Comparison of ENCODE assay signal across 8 cellular contexts in genomic region chr7:102572320-102573245, GRCh38. TPM values are rescaled to one million over a fixed set of nuclear protein-coding genes. Genes with fewer than 3 reads are reported as not detected.
DNase-seq lines count a peak whose midpoint lies in the region; ATAC-seq and TF ChIP-seq lines count a peak whose summit lies in the region.
"Not testable (repeated sequence)": the region's sequence is repeated elsewhere in the genome, so short reads cannot be mapped to it uniquely, and the experiment has no call there.

Gene POLR2J3 (minus strand): TSS chr7:102572583. CDS start chr7:102572521, 62 bp downstream.

- peak within 1 kb of the TSS; percentile 44 for H3K9ac ChIP-seq in trophoblast cell (ENCODE audit: low read length)

- peak within 1 kb of the TSS; percentile 86 for H3K4me3 Mint-ChIP-seq in stimulated activated naive CD8-positive, alpha-beta T cell treated with anti-CD3 and anti-CD28 coated beads, Interleukin-15, Interleukin-2, amounts not matched to agents 100 ng/mL and 50 ng/mL, for 24 hours

- not testable (repeated sequence) for H3K36me3 Mint-ChIP-seq in stimulated activated naive CD8-positive, alpha-beta T cell treated with anti-CD3 and anti-CD28 coated beads, Interleukin-15, Interleukin-2, amounts not matched to agents 100 ng/mL and 50 ng/mL, for 24 hours (ENCODE audit: low read depth)

- H3K4me3 ChIP-seq in HL-60 (replicated peaks; ENCODE audit: insufficient read depth, low read length) (peak within 1 kb of the TSS; percentile 65), body of pancreas (peak within 1 kb of the TSS; percentile 97 to 98), right cardiac atrium (ENCODE audit: low read length) (peak within 1 kb of the TSS; percentile 55), trophoblast cell (ENCODE audit: low read depth, low read length) (peak within 1 kb of the TSS; percentile 87)

- peak within 1 kb of the TSS; percentile 41 for H3K4me2 ChIP-seq in trophoblast cell (ENCODE audit: low read length)

- not testable (repeated sequence) for H2BK12ac ChIP-seq in trophoblast cell (ENCODE audit: low read length)

- not testable (repeated sequence) for H3K36me3 ChIP-seq in body of pancreas (replicated peaks in 1 of 2; ENCODE audit: insufficient read depth in 1 of 2, low read depth in 2 of 2); trophoblast cell (ENCODE audit: control insufficient read depth in 1 of 2, insufficient read depth in 2 of 2, low read length in 2 of 2)

- TF ChIP-seq CTCF in HL-60 (IDR thresholded peaks at IDR 0.05; ENCODE audit: insufficient read depth, low read length), result not testable (repeated sequence)
- peak in 6 of 7 experiments; percentile 34 to 88 (median 68) for TF ChIP-seq CTCF in body of pancreas (IDR thresholded peaks at IDR 0.05)

- not testable (repeated sequence) for H3K4me1 Mint-ChIP-seq in stimulated activated naive CD8-positive, alpha-beta T cell treated with anti-CD3 and anti-CD28 coated beads, Interleukin-15, Interleukin-2, amounts not matched to agents 100 ng/mL and 50 ng/mL, for 24 hours (ENCODE audit: low read depth)

- H3K14ac ChIP-seq in trophoblast cell (ENCODE audit: low read length), result peak within 1 kb of the TSS; percentile 55

- H3K18ac ChIP-seq in trophoblast cell (ENCODE audit: low read length), result peak within 1 kb of the TSS; percentile 94

- H3K9me3 ChIP-seq in body of pancreas; right cardiac atrium (ENCODE audit: control insufficient read depth, low read length); trophoblast cell (ENCODE audit: insufficient read depth, low read depth, low read length): not testable (repeated sequence)

- peak; percentile 22 for DNase-seq in GM04503 (ENCODE audit: low read depth)
- DNase-seq in HL-60 (ENCODE audit: low read depth in 1 of 2, low spot score in 1 of 2), result peak; percentile 43 to 93
- peak; percentile 94 to 100 (median 96) for DNase-seq in body of pancreas
- DNase-seq in right cardiac atrium, result peak; percentile 98 to 99 (median 98)
- peak; percentile 72 to 85 for DNase-seq in trophoblast cell

- H3K79me2 ChIP-seq in trophoblast cell (ENCODE audit: control insufficient read depth, insufficient read depth, low read length, poor library complexity), result not testable (repeated sequence)

- H3K27me3 ChIP-seq in HL-60 (ENCODE audit: insufficient read depth, poor library complexity, severe bottlenecking); body of pancreas; right cardiac atrium (ENCODE audit: control insufficient read depth, insufficient read depth); trophoblast cell (ENCODE audit: insufficient read depth, low read length): not testable (repeated sequence)

- not testable (repeated sequence) for H3K4me1 ChIP-seq in body of pancreas; right cardiac atrium (ENCODE audit: control insufficient read depth, insufficient read depth, low read length); trophoblast cell (ENCODE audit: control insufficient read depth in 1 of 2, insufficient read depth in 2 of 2, low read length in 2 of 2)

- H3K9me3 Mint-ChIP-seq in stimulated activated naive CD8-positive, alpha-beta T cell treated with anti-CD3 and anti-CD28 coated beads, Interleukin-15, Interleukin-2, amounts not matched to agents 100 ng/mL and 50 ng/mL, for 24 hours, result not testable (repeated sequence)

- H3K4ac ChIP-seq in trophoblast cell (ENCODE audit: low read depth, low read length), result peak within 1 kb of the TSS; percentile 49

- H2AK5ac ChIP-seq in trophoblast cell (ENCODE audit: low read length), result not testable (repeated sequence)

- H2BK5ac ChIP-seq in trophoblast cell (ENCODE audit: low read depth, low read length, poor library complexity), result not testable (repeated sequence)

- not testable (repeated sequence) for H3K79me1 ChIP-seq in trophoblast cell (ENCODE audit: low read length)

- peak; percentile 89 for ATAC-seq in GM21723 (IDR thresholded peaks at IDR 0.05; ENCODE audit: unreplicated experiment)
- ATAC-seq in activated CD4-positive, CD25-positive, alpha-beta regulatory T cell treated with anti-CD3 and anti-CD28 coated beads, Interleukin-2, amount 50 U/mL, for 24 hours, result peak; percentile 92 to 93
- peak; percentile 99 for ATAC-seq in body of pancreas
- ATAC-seq in right cardiac atrium, result peak; percentile 96

- H4K12ac ChIP-seq in trophoblast cell (ENCODE audit: low read depth, low read length), result peak within 1 kb of the TSS; percentile 74

- peak within 1 kb of the TSS; percentile 90 for H4K91ac ChIP-seq in trophoblast cell (ENCODE audit: low read depth, low read length)

- H2BK120ac ChIP-seq in trophoblast cell (ENCODE audit: insufficient read depth, low read length, poor library complexity), result peak within 1 kb of the TSS; percentile 83

- H3K27me3 Mint-ChIP-seq in stimulated activated naive CD8-positive, alpha-beta T cell treated with anti-CD3 and anti-CD28 coated beads, Interleukin-15, Interleukin-2, amounts not matched to agents 100 ng/mL and 50 ng/mL, for 24 hours, result not testable (repeated sequence)

- peak within 1 kb of the TSS; percentile 88 for H4K8ac ChIP-seq in trophoblast cell (ENCODE audit: low read depth, low read length)

- peak in 2 of 3 donors; percentile 65 to 84 for TF ChIP-seq POLR2A in body of pancreas (IDR thresholded peaks at IDR 0.05)

- intact Hi-C loops in body of pancreas (cut with DNase I); right cardiac atrium (cut with DNase I): not testable (repeated sequence)

- H2AFZ ChIP-seq in trophoblast cell (ENCODE audit: insufficient read depth, low read length, poor library complexity), result peak within 1 kb of the TSS; percentile 98

- not testable (repeated sequence) for H3K23ac ChIP-seq in trophoblast cell (ENCODE audit: low read length)

- H3K27ac Mint-ChIP-seq in stimulated activated naive CD8-positive, alpha-beta T cell treated with anti-CD3 and anti-CD28 coated beads, Interleukin-15, Interleukin-2, amounts not matched to agents 100 ng/mL and 50 ng/mL, for 24 hours, result peak within 1 kb of the TSS; percentile 75

- WGBS in body of pancreas, 2 donors, result 0% methylated on average over 1 to 49 of the region's 61 CpGs
- WGBS in right cardiac atrium, result under 1% methylated on average over 50 of the region's 61 CpGs
- no CpG with 5 or more reads among the region's 61 CpGs for WGBS in trophoblast cell (ENCODE audit: extremely low coverage, insufficient coverage, insufficient read length)

- peak within 1 kb of the TSS; percentile 88 for H3K27ac ChIP-seq in HL-60 (replicated peaks)
- H3K27ac ChIP-seq in body of pancreas, result peak within 1 kb of the TSS in 3 of 4 donors; percentile 71 to 80 (median 74)
- not testable (repeated sequence) for H3K27ac ChIP-seq in right cardiac atrium (ENCODE audit: low read length); trophoblast cell (ENCODE audit: low read depth, low read length)

RNA-seq across cellular contexts. Expression of gene POLR2J3, which starts in this region (rescaled TPM):
- total RNA-seq in body of pancreas, result 10 to 100 TPM; 25.1 to 26.7 TPM
- total RNA-seq in right cardiac atrium, result 10 to 100 TPM; 10.2 to 17.3 (median 12.3) TPM
- 54.8 TPM for polyA plus RNA-seq in right cardiac atrium
- polyA plus RNA-seq in trophoblast cell (2013), result 90.4 and 97.4 TPM in 2 replicates

Comparison
In these comparisons a context has a peak if more than half of its experiments do, and no peak if none do; other contexts are left out.
1. DNase-seq: peak in every context shown above with its lines; median percentile 98 in right cardiac atrium; 96 in body of pancreas; 78 in trophoblast cell; 68 in HL-60; 22 in GM04503.